In the genomic region with DNA sequence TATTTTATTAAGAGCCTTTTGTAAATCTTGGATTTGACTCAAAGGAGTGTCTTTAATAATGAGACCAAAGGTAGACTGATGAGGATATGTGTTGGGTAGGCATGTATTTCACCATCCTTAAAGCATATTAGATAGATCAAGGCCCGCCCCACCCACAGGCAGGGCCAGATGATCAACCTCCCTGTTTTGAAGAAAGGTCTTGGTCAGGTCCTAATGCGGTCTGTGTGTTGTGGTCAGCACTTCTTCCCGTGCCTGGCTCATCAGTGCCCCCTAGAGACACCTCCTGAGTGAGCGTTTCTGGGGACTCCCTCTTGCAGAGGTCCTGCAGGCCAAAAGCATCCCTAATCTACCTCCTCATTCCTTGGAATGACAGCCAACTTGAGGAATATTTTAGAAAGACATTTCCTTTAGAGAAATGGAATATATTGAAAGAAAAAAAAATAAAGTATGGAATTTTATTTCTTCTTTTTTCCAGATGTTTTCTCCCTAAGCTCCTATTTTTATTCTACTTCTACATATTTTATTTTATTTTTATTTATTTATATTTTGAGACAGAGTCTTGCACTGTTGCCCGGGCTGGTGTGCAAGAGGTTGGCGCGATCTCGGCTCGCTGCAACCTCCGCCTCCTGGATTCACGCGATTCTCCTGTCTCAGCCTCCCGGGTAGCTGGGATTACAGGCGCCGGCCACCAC, we compare ENCODE assay signal across 1 cellular context.
TF ChIP-seq lines count a peak whose summit lies in the region.

No MANE protein-coding gene starts in this region.

TF ChIP-seq in HepG2, 621 proteins besides CTCF, POLR2A, EP300 and RAD21 (continued from another document and continues in another):
- TF ChIP-seq, protein P1, sequence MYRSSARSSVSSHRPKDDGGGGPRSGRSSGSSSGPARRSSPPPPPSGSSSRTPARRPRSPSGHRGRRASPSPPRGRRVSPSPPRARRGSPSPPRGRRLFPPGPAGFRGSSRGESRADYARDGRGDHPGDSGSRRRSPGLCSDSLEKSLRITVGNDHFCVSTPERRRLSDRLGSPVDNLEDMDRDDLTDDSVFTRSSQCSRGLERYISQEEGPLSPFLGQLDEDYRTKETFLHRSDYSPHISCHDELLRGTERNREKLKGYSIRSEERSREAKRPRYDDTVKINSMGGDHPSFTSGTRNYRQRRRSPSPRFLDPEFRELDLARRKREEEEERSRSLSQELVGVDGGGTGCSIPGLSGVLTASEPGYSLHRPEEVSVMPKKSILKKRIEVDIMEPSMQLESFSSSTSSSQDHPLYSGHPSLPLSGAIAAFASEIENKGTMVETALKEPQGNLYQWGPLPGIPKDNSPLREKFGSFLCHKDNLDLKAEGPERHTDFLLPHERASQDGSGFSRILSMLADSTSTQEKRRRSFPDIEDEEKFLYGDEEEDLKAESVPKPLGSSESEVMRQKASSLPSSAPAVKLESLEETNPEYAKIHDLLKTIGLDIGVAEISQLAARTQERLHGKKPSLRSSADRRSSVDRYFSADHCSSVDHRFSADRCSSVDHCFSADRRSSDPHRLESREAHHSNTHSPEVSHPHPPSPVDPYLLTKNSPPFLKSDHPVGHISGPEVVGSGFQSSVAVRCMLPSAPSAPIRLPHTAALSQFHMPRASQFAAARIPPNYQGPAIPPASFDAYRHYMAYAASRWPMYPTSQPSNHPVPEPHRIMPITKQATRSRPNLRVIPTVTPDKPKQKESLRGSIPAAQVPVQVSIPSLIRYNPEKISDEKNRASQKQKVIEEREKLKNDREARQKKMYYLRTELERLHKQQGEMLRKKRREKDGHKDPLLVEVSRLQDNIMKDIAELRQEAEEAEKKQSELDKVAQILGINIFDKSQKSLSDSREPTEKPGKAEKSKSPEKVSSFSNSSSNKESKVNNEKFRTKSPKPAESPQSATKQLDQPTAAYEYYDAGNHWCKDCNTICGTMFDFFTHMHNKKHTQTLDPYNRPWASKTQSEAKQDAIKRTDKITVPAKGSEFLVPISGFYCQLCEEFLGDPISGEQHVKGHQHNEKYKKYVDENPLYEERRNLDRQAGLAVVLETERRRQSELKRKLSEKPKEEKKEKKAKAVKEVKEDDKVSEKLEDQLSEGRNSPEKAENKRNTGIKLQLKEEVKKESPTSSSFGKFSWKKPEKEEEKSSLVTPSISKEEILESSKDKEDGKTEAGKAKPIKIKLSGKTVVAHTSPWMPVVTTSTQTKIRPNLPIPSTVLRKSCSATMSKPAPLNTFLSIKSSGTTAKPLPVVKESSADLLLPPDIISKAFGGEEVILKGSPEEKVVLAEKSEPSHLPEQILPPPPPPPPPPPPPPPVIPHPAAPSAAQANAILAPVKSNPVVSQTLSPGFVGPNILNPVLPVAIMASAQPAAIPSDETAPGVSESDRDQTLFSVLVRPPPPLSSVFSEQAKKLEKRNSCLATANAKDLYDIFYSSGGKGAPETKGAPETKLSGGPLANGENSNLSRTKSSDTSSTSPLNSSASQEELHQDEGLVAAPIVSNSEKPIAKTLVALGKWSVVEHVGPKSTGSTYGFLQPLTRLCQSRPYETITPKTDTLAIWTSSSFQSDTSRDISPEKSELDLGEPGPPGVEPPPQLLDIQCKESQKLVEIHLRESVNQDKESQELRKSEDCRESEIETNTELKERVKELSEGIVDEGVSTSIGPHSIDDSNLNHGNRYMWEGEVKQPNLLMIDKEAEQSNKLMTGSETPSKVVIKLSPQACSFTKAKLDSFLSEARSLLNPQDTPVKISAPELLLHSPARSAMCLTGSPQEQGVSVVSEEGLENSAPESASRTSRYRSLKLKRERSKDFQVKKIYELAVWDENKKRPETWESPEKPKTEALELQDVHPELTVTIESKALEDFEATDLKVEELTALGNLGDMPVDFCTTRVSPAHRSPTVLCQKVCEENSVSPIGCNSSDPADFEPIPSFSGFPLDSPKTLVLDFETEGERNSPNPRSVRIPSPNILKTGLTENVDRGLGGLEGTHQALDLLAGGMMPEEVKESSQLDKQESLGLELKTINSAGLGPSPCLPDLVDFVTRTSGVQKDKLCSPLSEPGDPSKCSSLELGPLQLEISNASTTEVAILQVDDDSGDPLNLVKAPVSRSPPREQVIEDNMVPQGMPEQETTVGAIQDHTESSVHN (CRISPR knock-in tag; IDR thresholded peaks at IDR 0.05) = no peak
- TF ChIP-seq ZNF629 (CRISPR knock-in tag; conservative IDR thresholded peaks at IDR 0.05) = no peak
- TF ChIP-seq, protein P2, sequence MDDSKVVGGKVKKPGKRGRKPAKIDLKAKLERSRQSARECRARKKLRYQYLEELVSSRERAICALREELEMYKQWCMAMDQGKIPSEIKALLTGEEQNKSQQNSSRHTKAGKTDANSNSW (CRISPR knock-in tag; IDR thresholded peaks at IDR 0.05; ENCODE audit: borderline replicate concordance) = no peak
- peak; percentile 59; the same call in 1 of the 2 replicates for TF ChIP-seq POGZ (CRISPR knock-in tag; IDR thresholded peaks at IDR 0.05)
- TF ChIP-seq ZFYVE20 (CRISPR knock-in tag; IDR thresholded peaks at IDR 0.05; ENCODE audit: borderline replicate concordance, low read depth) = no peak
- TF ChIP-seq ZNF639 (CRISPR knock-in tag; conservative IDR thresholded peaks at IDR 0.05) = no peak
- TF ChIP-seq TFDP1 (CRISPR knock-in tag; IDR thresholded peaks at IDR 0.05; ENCODE audit: borderline replicate concordance) = no peak
- TF ChIP-seq SKI (IDR thresholded peaks at IDR 0.05; ENCODE audit: partially characterized antibody) = no peak
- TF ChIP-seq TMF1 (CRISPR knock-in tag; IDR thresholded peaks at IDR 0.05; ENCODE audit: low read depth) = no peak
- TF ChIP-seq DRAP1 (CRISPR knock-in tag; IDR thresholded peaks at IDR 0.05) = peak; percentile 44; the same call in 1 of the 2 replicates
- TF ChIP-seq ZNF703 (CRISPR knock-in tag; IDR thresholded peaks at IDR 0.05; ENCODE audit: borderline replicate concordance) = no peak
- TF ChIP-seq, protein P3, sequence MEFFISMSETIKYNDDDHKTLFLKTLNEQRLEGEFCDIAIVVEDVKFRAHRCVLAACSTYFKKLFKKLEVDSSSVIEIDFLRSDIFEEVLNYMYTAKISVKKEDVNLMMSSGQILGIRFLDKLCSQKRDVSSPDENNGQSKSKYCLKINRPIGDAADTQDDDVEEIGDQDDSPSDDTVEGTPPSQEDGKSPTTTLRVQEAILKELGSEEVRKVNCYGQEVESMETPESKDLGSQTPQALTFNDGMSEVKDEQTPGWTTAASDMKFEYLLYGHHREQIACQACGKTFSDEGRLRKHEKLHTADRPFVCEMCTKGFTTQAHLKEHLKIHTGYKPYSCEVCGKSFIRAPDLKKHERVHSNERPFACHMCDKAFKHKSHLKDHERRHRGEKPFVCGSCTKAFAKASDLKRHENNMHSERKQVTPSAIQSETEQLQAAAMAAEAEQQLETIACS (CRISPR knock-in tag; IDR thresholded peaks at IDR 0.05) = no peak
- TF ChIP-seq, protein P4, sequence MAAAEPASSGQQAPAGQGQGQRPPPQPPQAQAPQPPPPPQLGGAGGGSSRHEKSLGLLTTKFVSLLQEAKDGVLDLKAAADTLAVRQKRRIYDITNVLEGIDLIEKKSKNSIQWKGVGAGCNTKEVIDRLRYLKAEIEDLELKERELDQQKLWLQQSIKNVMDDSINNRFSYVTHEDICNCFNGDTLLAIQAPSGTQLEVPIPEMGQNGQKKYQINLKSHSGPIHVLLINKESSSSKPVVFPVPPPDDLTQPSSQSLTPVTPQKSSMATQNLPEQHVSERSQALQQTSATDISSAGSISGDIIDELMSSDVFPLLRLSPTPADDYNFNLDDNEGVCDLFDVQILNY (CRISPR knock-in tag; conservative IDR thresholded peaks at IDR 0.05) = no peak
- TF ChIP-seq FOXC1 (CRISPR knock-in tag; IDR thresholded peaks at IDR 0.05; ENCODE audit: borderline replicate concordance) = no peak
- no peak for TF ChIP-seq ZBTB21 (CRISPR knock-in tag; IDR thresholded peaks at IDR 0.05)
- peak; percentile 91; the same call in 1 of the 2 replicates for TF ChIP-seq CBX5 (CRISPR knock-in tag; IDR thresholded peaks at IDR 0.05; ENCODE audit: borderline replicate concordance)
- no peak for TF ChIP-seq MATR3 (CRISPR knock-in tag; IDR thresholded peaks at IDR 0.05)
- TF ChIP-seq RFX1 (IDR thresholded peaks at IDR 0.05) = no peak
- TF ChIP-seq GMEB1 (CRISPR knock-in tag; IDR thresholded peaks at IDR 0.05; ENCODE audit: borderline replicate concordance) = no peak
- TF ChIP-seq ZSCAN20 (CRISPR knock-in tag; IDR thresholded peaks at IDR 0.05; ENCODE audit: borderline replicate concordance) = no peak
- 0 out of 2 replicates have a peak, but pooled peaks have one; percentile 20 for TF ChIP-seq ARID3A (IDR thresholded peaks at IDR 0.05; ENCODE audit: low read depth, low read length)
- TF ChIP-seq FUBP1 (CRISPR knock-in tag; IDR thresholded peaks at IDR 0.05; ENCODE audit: borderline replicate concordance) = no peak
- peak; percentile 45; the same call in 1 of the 2 replicates for TF ChIP-seq RXRB (CRISPR knock-in tag; IDR thresholded peaks at IDR 0.05; ENCODE audit: borderline replicate concordance)
- no peak for TF ChIP-seq KLF13 (CRISPR knock-in tag; IDR thresholded peaks at IDR 0.05)
- TF ChIP-seq HDAC2 (CRISPR knock-in tag; IDR thresholded peaks at IDR 0.05) = peak; percentile 55; the same call in 1 of the 2 replicates
- TF ChIP-seq SALL1 (CRISPR knock-in tag; IDR thresholded peaks at IDR 0.05) = peak; percentile 84
- no peak for TF ChIP-seq PLRG1 (conservative IDR thresholded peaks at IDR 0.05)
- TF ChIP-seq MAFK (conservative IDR thresholded peaks at IDR 0.05 in 1 of 2, IDR thresholded peaks at IDR 0.05 in 1 of 2; ENCODE audit: low read length in 2 of 2) = peak; percentile 76 to 81
- no peak for TF ChIP-seq ZNF616 (CRISPR knock-in tag; IDR thresholded peaks at IDR 0.05; ENCODE audit: low read depth)
- TF ChIP-seq ZFX (CRISPR knock-in tag; IDR thresholded peaks at IDR 0.05; ENCODE audit: low read depth) = 0 out of 2 replicates have a peak, but pooled peaks have one; percentile 21
- TF ChIP-seq ASH2L (IDR thresholded peaks at IDR 0.05; ENCODE audit: insufficient read length, low read depth, low read length) = no peak
- no peak for TF ChIP-seq NR1H2 (CRISPR knock-in tag; IDR thresholded peaks at IDR 0.05; ENCODE audit: borderline replicate concordance, low read depth)
- TF ChIP-seq ZNF614 (CRISPR knock-in tag; IDR thresholded peaks at IDR 0.05; ENCODE audit: borderline replicate concordance) = no peak
- no peak for TF ChIP-seq CREB3 (CRISPR knock-in tag; IDR thresholded peaks at IDR 0.05)
- no peak for TF ChIP-seq NR2C2 (CRISPR knock-in tag; IDR thresholded peaks at IDR 0.05; ENCODE audit: borderline replicate concordance)
